9 cellular contexts compared by ENCODE assay signal in genomic region chr7:47227762-47228177, GRCh38.
DNase-seq lines count a peak whose midpoint lies in the region; ATAC-seq and TF ChIP-seq lines count a peak whose summit lies in the region.
"Had no signal": no experiment of that assay in that cellular context is flagged by ENCODE, and none has a peak within 500 bp of the region (broad histone marks: within the 10 kb centered on the region; RNA-seq: fewer than 3 reads in every experiment).

No MANE protein-coding gene starts in this region.

- ATAC-seq in GM19023 (IDR thresholded peaks at IDR 0.05; ENCODE audit: unreplicated experiment), result peak; percentile 76
- peak; percentile 73 for ATAC-seq in HG02943 (IDR thresholded peaks at IDR 0.05; ENCODE audit: low read depth, unreplicated experiment)
- peak; percentile 89 for ATAC-seq in SK-N-SH treated with all-trans-retinoic acid at 6 μM for 48 hours
- no peak for ATAC-seq in GM19324 (IDR thresholded peaks at IDR 0.05; ENCODE audit: low FRiP score, unreplicated experiment)

- peak; percentile 38 for DNase-seq in non-pigmented ciliary epithelial cell (ENCODE audit: low read depth)
- no peak for DNase-seq in stimulated activated CD4-positive, alpha-beta T cell treated with anti-CD3 and anti-CD28 coated beads, Interleukin-4, amount 100 ng/mL, for 1 hour
- DNase-seq in NK-92 (lab: John Stamatoyannopoulos, UW; ENCODE audit: unreplicated experiment), result no peak
- DNase-seq in RKO (ENCODE audit: low spot score), result no peak
- DNase-seq: naive B cell had no signal

TF ChIP-seq in SK-N-SH treated with all-trans-retinoic acid at 6 μM for 48 hours, 23 proteins besides CTCF, POLR2A, EP300 and RAD21:
- TF ChIP-seq ZNF565 (CRISPR knock-in tag; conservative IDR thresholded peaks at IDR 0.05; ENCODE audit: low read depth), result no peak
- no peak for TF ChIP-seq BACH2 (CRISPR knock-in tag; IDR thresholded peaks at IDR 0.05; ENCODE audit: borderline replicate concordance)
- TF ChIP-seq ZFP3 (CRISPR knock-in tag; IDR thresholded peaks at IDR 0.05), result no peak
- TF ChIP-seq CSDC2 (CRISPR knock-in tag; IDR thresholded peaks at IDR 0.05), result peak; percentile 67; the same call in 1 of the 2 replicates
- TF ChIP-seq TOX (CRISPR knock-in tag; IDR thresholded peaks at IDR 0.05; ENCODE audit: borderline replicate concordance), result peak; percentile 79; the same call in 1 of the 2 replicates
- no peak for TF ChIP-seq ZNF8 (CRISPR knock-in tag; IDR thresholded peaks at IDR 0.05)
- TF ChIP-seq OSR1 (CRISPR knock-in tag; IDR thresholded peaks at IDR 0.05), result no peak
- no peak for TF ChIP-seq PATZ1 (CRISPR knock-in tag; IDR thresholded peaks at IDR 0.05; ENCODE audit: borderline replicate concordance)
- TF ChIP-seq SNAI2 (CRISPR knock-in tag; IDR thresholded peaks at IDR 0.05), result no peak
- TF ChIP-seq ARNTL (CRISPR knock-in tag; IDR thresholded peaks at IDR 0.05; ENCODE audit: borderline replicate concordance, low read depth), result no peak
- TF ChIP-seq ZFP30 (CRISPR knock-in tag; IDR thresholded peaks at IDR 0.05), result no peak
TF ChIP-seq in SK-N-SH treated with all-trans-retinoic acid at 6 μM for 48 hours: peak in this region for 2.
